10 cellular contexts compared by ENCODE assay signal in the genomic region with DNA sequence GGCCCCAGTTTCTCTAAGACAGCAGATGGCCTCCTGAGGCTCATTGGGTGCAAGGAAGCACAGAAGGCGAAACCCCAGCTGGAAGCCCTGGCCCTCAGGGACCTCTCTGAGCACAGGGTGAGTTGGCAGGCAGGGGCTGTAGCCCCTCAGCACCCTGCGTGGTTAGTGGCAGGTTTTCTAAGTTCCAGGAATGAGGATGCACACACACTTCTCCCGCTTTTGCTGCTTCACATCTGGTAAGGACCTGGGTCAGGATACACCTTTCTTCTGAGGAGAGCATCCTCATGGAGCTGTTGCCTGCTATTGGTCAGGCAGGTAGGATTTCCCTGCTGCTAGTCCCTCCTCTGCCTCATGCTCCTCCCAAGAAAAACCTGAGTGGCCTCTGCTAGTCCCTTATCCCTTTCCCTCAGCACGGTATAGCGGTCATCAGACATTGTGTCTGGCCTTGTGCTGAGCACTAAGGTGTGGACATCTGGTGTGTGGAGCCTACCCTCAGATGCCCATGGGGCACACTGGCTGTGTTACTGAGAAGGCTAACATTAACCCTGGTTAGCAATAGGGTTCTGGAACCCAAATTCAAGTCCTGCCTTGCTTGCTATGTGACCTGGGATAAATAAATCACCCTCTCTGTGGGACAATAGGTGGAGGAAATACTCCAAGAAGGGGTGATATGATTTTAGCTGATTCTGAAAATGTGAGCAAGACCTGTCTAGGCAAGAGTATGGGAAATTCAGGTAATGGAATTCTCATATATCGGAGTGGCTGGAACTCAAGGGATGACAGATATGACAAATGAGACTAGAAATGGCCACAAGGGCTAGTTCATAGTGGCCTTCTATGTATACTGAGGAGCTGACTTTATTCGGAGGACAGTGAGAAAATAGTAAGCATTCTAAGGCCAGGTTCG. TPM values are rescaled to one million over a fixed set of nuclear protein-coding genes. Genes with fewer than 3 reads are reported as not detected.
A peak's percentile ranks its signal among the peaks of the same experiment; 100 is the strongest.
DNase-seq lines count a peak whose midpoint lies in the region; ATAC-seq and TF ChIP-seq lines count a peak whose summit lies in the region.
"Had no signal": no experiment of that assay in that cellular context is flagged by ENCODE, and none has a peak within 500 bp of the region (broad histone marks: within the 10 kb centered on the region; RNA-seq: fewer than 3 reads in every experiment).

No MANE protein-coding gene starts in this region.

- no peak overlapping the region for H3K14ac ChIP-seq in H9 (ENCODE audit: insufficient read depth, low read length)

- H3K27ac ChIP-seq in H9 (ENCODE audit: insufficient read length, low read depth, low read length) (no peak overlapping the region), mesodermal cell (ENCODE audit: low read depth, low read length, severe bottlenecking) (no peak overlapping the region)

- TF ChIP-seq CTCF in H9 (conservative IDR thresholded peaks at IDR 0.05) (no peak), MCF 10A (IDR thresholded peaks at IDR 0.05; ENCODE audit: unreplicated experiment) (no peak)

- no peak overlapping the region for H3T11ph ChIP-seq in H9 (ENCODE audit: low read length)

- intact Hi-C loops in MCF 10A (cut with micrococcal nuclease) = loop anchor here (1.0 to 10.0 kb wide), 3 partner anchors 31 to 199 kb away; a partner anchor contains a TSS

- H3K4me2 ChIP-seq in H9 (ENCODE audit: insufficient read depth, insufficient read length, low read length) = peak overlapping the region; percentile 80

- H3K18ac ChIP-seq in H9 (ENCODE audit: insufficient read length, low read depth, low read length) = no peak overlapping the region

- BruUV-seq in MCF 10A (replicated peaks; lab: Mats Ljungman, UMichigan) = TSS peak; percentile 31

- H3K36me3 ChIP-seq in mesodermal cell (ENCODE audit: control insufficient read depth, insufficient read depth, low read length) = no peaks in the 10 kb centered on the region
- H3K36me3 ChIP-seq: vagina had no signal

- CTCF ChIA-PET in MCF 10A (lab: Yijun Ruan, JAX) = interaction anchor here (0.5 to 8.0 kb wide), 12 partner anchors 15 to 1503 kb away, joined by 3 to 69 read pairs (median 3); no protein-coding TSS in a partner anchor

- H3K9ac ChIP-seq in H9 (ENCODE audit: extremely low read depth, insufficient read length, low read length) = no peak overlapping the region

- H4K5ac ChIP-seq in H9 (ENCODE audit: insufficient read length, low read depth, low read length) = no peak overlapping the region

- no peaks in the 10 kb centered on the region; a peak in 1 of 5 replicates for H3K9me3 Mint-ChIP-seq in H9
- H3K9me3 Mint-ChIP-seq in MCF 10A (ENCODE audit: unreplicated experiment) = no peaks in the 10 kb centered on the region

- no peak overlapping the region for H2BK15ac ChIP-seq in H9 (ENCODE audit: low read depth, low read length)

- no peak for ATAC-seq in GM19324 (IDR thresholded peaks at IDR 0.05; ENCODE audit: low FRiP score, unreplicated experiment)
- ATAC-seq in GM21576 (IDR thresholded peaks at IDR 0.05; ENCODE audit: unreplicated experiment) = no peak

- H3K27me3 ChIP-seq in H9 (ENCODE audit: insufficient read depth, low read length) = peaks cover 3% of the 10 kb centered on the region; the same call in 1 of the 2 replicates
- H3K27me3 ChIP-seq: vagina had no signal

- no peak overlapping the region for H4K91ac ChIP-seq in H9 (ENCODE audit: insufficient read length, low read depth, low read length)

- peak; percentile 16 for DNase-seq in A172 (ENCODE audit: low spot score)
- DNase-seq in H9 = no peak
- DNase-seq in MCF 10A (ENCODE audit: unreplicated experiment) = peak; percentile 62
- no peak for DNase-seq in AG20443 (ENCODE audit: low spot score)
- DNase-seq in HuH-7 (ENCODE audit: low spot score) = no peak
- DNase-seq: NCI-H510A had no signal

- no peak overlapping the region for H3K27ac Mint-ChIP-seq in H9
- H3K27ac Mint-ChIP-seq in MCF 10A (ENCODE audit: low read depth, unreplicated experiment) = peak overlapping the region; percentile 89

- H3K4me3 ChIP-seq in mesodermal cell (ENCODE audit: extremely low read depth, insufficient read depth, low read length, poor library complexity, severe bottlenecking) = peak overlapping the region; percentile 57

- H3K23ac ChIP-seq in H9 (ENCODE audit: insufficient read length, low read depth, low read length) = no peak overlapping the region

- POLR2A ChIA-PET in MCF 10A (lab: Yijun Ruan, JAX) = interaction anchor here (0.6 to 5.0 kb wide), 10 partner anchors 9 to 193 kb away, joined by 3 to 178 read pairs (median 5); a partner anchor contains a TSS

- H3K9me3 ChIP-seq in H9 (ENCODE audit: control insufficient read depth, low read depth, low read length) (no peaks in the 10 kb centered on the region), mesodermal cell (ENCODE audit: control insufficient read depth, low read length) (no peaks in the 10 kb centered on the region)
- H3K9me3 ChIP-seq: vagina had no signal

- H2BK12ac ChIP-seq in H9 (ENCODE audit: insufficient read length, low read depth, low read length) = no peak overlapping the region

- H3K4me1 ChIP-seq in H9 (ENCODE audit: insufficient read depth, low read length) = no peaks in the 10 kb centered on the region
- H3K4me1 ChIP-seq in mesodermal cell (ENCODE audit: control insufficient read depth, insufficient read depth, low read length, poor library complexity, severe bottlenecking) = peaks cover 16% of the 10 kb centered on the region

- no peak overlapping the region for H2AFZ ChIP-seq in H9 (ENCODE audit: low read length)

- no peaks in the 10 kb centered on the region for H3K79me2 ChIP-seq in H9 (ENCODE audit: insufficient read depth, low read length)

- no peak overlapping the region for H2BK120ac ChIP-seq in H9 (ENCODE audit: low read depth, low read length, poor library complexity, severe bottlenecking)

- no peak overlapping the region for H2BK20ac ChIP-seq in H9 (ENCODE audit: low read depth, low read length, poor library complexity, severe bottlenecking)

- no peak overlapping the region for H4K8ac ChIP-seq in H9 (replicated peaks; ENCODE audit: insufficient read length, low read depth, low read length)

- no peaks in the 10 kb centered on the region for H3K36me3 Mint-ChIP-seq in H9 (ENCODE audit: insufficient read depth in 1 of 3, low read depth in 3 of 3)
- peaks cover 22% of the 10 kb centered on the region for H3K36me3 Mint-ChIP-seq in MCF 10A (ENCODE audit: insufficient read depth, unreplicated experiment)

- no peaks in the 10 kb centered on the region for H4K20me1 ChIP-seq in H9 (ENCODE audit: control insufficient read depth, insufficient read depth, insufficient read length)

- no peak overlapping the region for H3K4ac ChIP-seq in H9 (ENCODE audit: low read depth, low read length)

- H2BK5ac ChIP-seq in H9 (ENCODE audit: insufficient read length, low read length) = no peak overlapping the region

- H3K23me2 ChIP-seq in H9 (ENCODE audit: insufficient read length, low read depth, low read length, poor library complexity, severe bottlenecking) = peaks cover 18% of the 10 kb centered on the region

- H3K56ac ChIP-seq in H9 (ENCODE audit: insufficient read length, low read depth, low read length) = no peak overlapping the region

- no CpG with 5 or more reads among the region's 8 CpGs for WGBS in H9 (ENCODE audit: extremely low coverage, insufficient read length, low lambda C conversion rate)
- WGBS in mesodermal cell (ENCODE audit: insufficient coverage in 2 of 2), 2 experiments = 85 to 93% methylated on average over 7 of the region's 8 CpGs

- no peaks in the 10 kb centered on the region for H3K79me1 ChIP-seq in H9 (ENCODE audit: insufficient read depth, low read depth, low read length, poor library complexity, severe bottlenecking)

- H3K27me3 Mint-ChIP-seq in H9 (ENCODE audit: low read depth) = peaks cover 26% of the 10 kb centered on the region
- H3K27me3 Mint-ChIP-seq in MCF 10A (ENCODE audit: insufficient read depth, unreplicated experiment) = no peaks in the 10 kb centered on the region

- H3K4me1 Mint-ChIP-seq in H9 (peaks cover 20% of the 10 kb centered on the region in 2 experiments), MCF 10A (ENCODE audit: insufficient read depth, unreplicated experiment) (peaks cover 59% of the 10 kb centered on the region)

- peak overlapping the region; percentile 78 to 91 for H3K4me3 Mint-ChIP-seq in H9
- H3K4me3 Mint-ChIP-seq in MCF 10A (ENCODE audit: unreplicated experiment) = peak overlapping the region; percentile 98

- H2AK5ac ChIP-seq in H9 (ENCODE audit: insufficient read length, low read length) = no peak overlapping the region

RNA-seq across cellular contexts. Expression of a gene that starts 1.6 kb away (rescaled TPM):
- total RNA-seq in A172 (2014; rRNA removed; shearing (Covaris generic)) = 4.9 and 5.8 TPM in 2 replicates
- total RNA-seq in H9 (2021) (0.70 and 0.72 TPM in 2 replicates), MCF 10A (2022) (13.5 and 17.5 TPM in 2 replicates)
- 0.77 TPM for polyA plus RNA-seq in mesodermal cell (2013, experiment 1 of 2)
- polyA plus RNA-seq in mesodermal cell (2013, experiment 2 of 2) = 0.81 TPM

RNA-seq across cellular contexts. Expression of a gene that starts 38.3 kb away (rescaled TPM):
- total RNA-seq in A172 (2014; rRNA removed; shearing (Covaris generic)) = 0.05 TPM in 1 of 2 replicates, not detected in the other
- total RNA-seq in H9 (2021) (7.6 and 12.2 TPM in 2 replicates), MCF 10A (2022) (91.4 and 101 TPM in 2 replicates)
- polyA plus RNA-seq in mesodermal cell (2013, experiment 1 of 2) = 41.5 TPM
- polyA plus RNA-seq in mesodermal cell (2013, experiment 2 of 2) = 33.3 TPM

Comparison
In these comparisons a context has a peak if more than half of its experiments do, and no peak if none do; other contexts are left out.
1. DNase-seq: peak in A172 (single experiment) and MCF 10A (single experiment); none in H9 (single experiment), AG20443 (single experiment) and HuH-7 (single experiment).